Comparison of ENCODE assay signal across 1 cellular context in genomic region chr10:43436291-43437140, GRCh38.
TF ChIP-seq lines count a peak whose summit lies in the region.

TSS of gene ZNF487 (plus strand) at chr10:43437111. CDS start at chr10:43475814, 38,703 bp downstream.

TF ChIP-seq in HEK293, 187 proteins besides CTCF, POLR2A, EP300 and RAD21 (continued from another document and continues in another):
- TF ChIP-seq PRDM10 (tag by site-specific recombination; IDR thresholded peaks at IDR 0.05) (no peak), HOXC10 (CRISPR knock-in tag; IDR thresholded peaks at IDR 0.05) (0 out of 2 replicates have a peak, but pooled peaks have one; percentile 81), ZNF335 (tag by site-specific recombination; conservative IDR thresholded peaks at IDR 0.05) (peak; percentile 99), ZSCAN16 (tag by site-specific recombination; IDR thresholded peaks at IDR 0.05) (no peak), GLIS2 (tag by site-specific recombination; IDR thresholded peaks at IDR 0.05) (no peak), INSM2 (tag by site-specific recombination; IDR thresholded peaks at IDR 0.05) (peak; percentile 48), ZNF670 (tag by site-specific recombination; IDR thresholded peaks at IDR 0.05; ENCODE audit: low read depth) (no peak), ZNF398 (tag by site-specific recombination; IDR thresholded peaks at IDR 0.05) (no peak), PBX3 (CRISPR knock-in tag; IDR thresholded peaks at IDR 0.05) (no peak), TCF7L2 (IDR thresholded peaks at IDR 0.05; ENCODE audit: borderline replicate concordance, low read depth, low read length) (no peak), ZNF76 (tag by site-specific recombination; IDR thresholded peaks at IDR 0.05; ENCODE audit: borderline replicate concordance, low read depth) (peak; percentile 85), ZNF16 (tag by site-specific recombination; IDR thresholded peaks at IDR 0.05; ENCODE audit: low read depth) (no peak), ZNF544 (tag by site-specific recombination; IDR thresholded peaks at IDR 0.05) (no peak), ZSCAN18 (tag by site-specific recombination; IDR thresholded peaks at IDR 0.05) (no peak), ZNF707 (tag by site-specific recombination; IDR thresholded peaks at IDR 0.05) (no peak), GLI2 (tag by site-specific recombination; IDR thresholded peaks at IDR 0.05; ENCODE audit: borderline replicate concordance, low read depth) (no peak), ZBTB1 (tag by site-specific recombination; IDR thresholded peaks at IDR 0.05) (no peak), ZNF548 (tag by site-specific recombination; IDR thresholded peaks at IDR 0.05) (no peak), ZBTB8A (tag by site-specific recombination; IDR thresholded peaks at IDR 0.05) (peak; percentile 97), ZNF302 (tag by site-specific recombination; IDR thresholded peaks at IDR 0.05; ENCODE audit: low read depth) (no peak), ZNF791 (tag by site-specific recombination; IDR thresholded peaks at IDR 0.05) (no peak), PRDM6 (tag by site-specific recombination; IDR thresholded peaks at IDR 0.05) (no peak), GLIS1 (tag by site-specific recombination; IDR thresholded peaks at IDR 0.05) (no peak), ZNF350 (tag by site-specific recombination; IDR thresholded peaks at IDR 0.05) (no peak), KLF16 (tag by site-specific recombination; IDR thresholded peaks at IDR 0.05) (peak; percentile 86), TRIM28 (IDR thresholded peaks at IDR 0.05; ENCODE audit: borderline replicate concordance, low read length) (no peak), ZNF449 (tag by site-specific recombination; IDR thresholded peaks at IDR 0.05) (peak; percentile 78), ZNF311 (tag by site-specific recombination; IDR thresholded peaks at IDR 0.05; ENCODE audit: borderline replicate concordance) (no peak), ZFP37 (tag by site-specific recombination; IDR thresholded peaks at IDR 0.05) (0 out of 2 replicates have a peak, but pooled peaks have one; percentile 58), ZNF621 (tag by site-specific recombination; IDR thresholded peaks at IDR 0.05) (no peak), ZNF174 (tag by site-specific recombination; IDR thresholded peaks at IDR 0.05) (no peak), ZNF830 (tag by site-specific recombination; IDR thresholded peaks at IDR 0.05; ENCODE audit: low read depth) (no peak), ZNF133 (tag by site-specific recombination; IDR thresholded peaks at IDR 0.05) (no peak), HIC1 (tag by site-specific recombination; IDR thresholded peaks at IDR 0.05) (peak; percentile 95), ZNF202 (tag by site-specific recombination; IDR thresholded peaks at IDR 0.05; ENCODE audit: borderline replicate concordance) (no peak), ZNF404 (tag by site-specific recombination; IDR thresholded peaks at IDR 0.05) (no peak), ZNF394 (tag by site-specific recombination; IDR thresholded peaks at IDR 0.05; ENCODE audit: borderline replicate concordance) (peak; percentile 79; the same call in 1 of the 2 replicates), ZNF155 (tag by site-specific recombination; IDR thresholded peaks at IDR 0.05) (no peak), ZNF184 (tag by site-specific recombination; IDR thresholded peaks at IDR 0.05) (no peak), ZNF837 (tag by site-specific recombination; IDR thresholded peaks at IDR 0.05) (no peak), ZNF114 (tag by site-specific recombination; IDR thresholded peaks at IDR 0.05) (no peak), ATF2 (tag by site-specific recombination; IDR thresholded peaks at IDR 0.05; ENCODE audit: low read depth) (no peak), ZFP69B (tag by site-specific recombination; IDR thresholded peaks at IDR 0.05) (no peak), ZIC2 (tag by site-specific recombination; IDR thresholded peaks at IDR 0.05) (peak; percentile 83), KLF9 (tag by site-specific recombination; IDR thresholded peaks at IDR 0.05; ENCODE audit: low read depth) (peak; percentile 98), YY1 (tag by site-specific recombination; IDR thresholded peaks at IDR 0.05) (peak; percentile 91), RBAK (tag by site-specific recombination; IDR thresholded peaks at IDR 0.05) (no peak), ZNF747 (tag by site-specific recombination; IDR thresholded peaks at IDR 0.05) (no peak), ZNF585B (tag by site-specific recombination; IDR thresholded peaks at IDR 0.05) (no peak), ZNF658 (tag by site-specific recombination; IDR thresholded peaks at IDR 0.05) (no peak)
